ENCODE assay signal across 8 cellular contexts in the genomic region with DNA sequence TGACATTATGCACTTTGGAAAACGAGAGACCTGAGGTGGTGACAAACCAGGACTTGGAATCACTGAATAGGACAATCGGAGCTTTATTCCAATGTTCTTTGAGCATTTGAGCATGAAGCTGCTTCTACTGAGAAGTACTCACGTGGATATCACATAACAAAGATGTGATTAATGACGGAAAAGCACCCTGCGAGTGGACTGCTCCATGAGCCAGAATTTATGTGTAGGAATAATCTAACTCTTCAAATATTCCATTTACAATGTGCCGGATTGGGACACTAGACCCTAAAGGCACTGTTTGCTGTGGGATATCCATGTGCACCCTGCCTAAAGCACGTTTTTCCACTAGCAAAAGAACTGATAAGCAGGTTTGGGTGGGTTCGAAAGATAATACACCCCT. TPM values are rescaled to one million over a fixed set of nuclear protein-coding genes. Genes with fewer than 3 reads are reported as not detected.
DNase-seq lines count a peak whose midpoint lies in the region; ATAC-seq, FAIRE-seq and TF ChIP-seq lines count a peak whose summit lies in the region.

No MANE protein-coding gene starts in this region.

- intact Hi-C loops in adrenal gland (cut with DNase I) = loop anchor here (5.0 to 10.0 kb wide), 3 partner anchors 134 to 189 kb away; a partner anchor contains a TSS
- intact Hi-C loops in HepG2 (cut with micrococcal nuclease; ENCODE audit: unreplicated experiment) = loop anchor here (1.0 to 5.0 kb wide), 5 partner anchors 49 to 187 kb away; a partner anchor contains a TSS
- intact Hi-C loops in thyroid gland (cut with DNase I) = loop anchor here (5.0 kb wide), 1 partner anchor 186 kb away; no protein-coding TSS in a partner anchor

- TF ChIP-seq RAD21 in HepG2 (CRISPR knock-in tag; IDR thresholded peaks at IDR 0.05) = no peak

- peaks cover 8% of the 10 kb centered on the region for H3K27me3 Mint-ChIP-seq in activated naive CD4-positive, alpha-beta T cell treated with anti-CD3 and anti-CD28 coated beads, Interleukin-2, amount 10 ng/mL, durations not matched to agents 7 days and 5 days

- H2AFZ ChIP-seq in HepG2 (ENCODE audit: low read length) = no peak overlapping the region

- peaks cover 40% of the 10 kb centered on the region for H3K4me1 Mint-ChIP-seq in activated naive CD4-positive, alpha-beta T cell treated with anti-CD3 and anti-CD28 coated beads, Interleukin-2, amount 10 ng/mL, durations not matched to agents 7 days and 5 days

- TF ChIP-seq CTCF in adrenal gland (IDR thresholded peaks at IDR 0.05) (no peak), HepG2 (CRISPR knock-in tag; IDR thresholded peaks at IDR 0.05) (no peak), thyroid gland (IDR thresholded peaks at IDR 0.05) (no peak)

- H3K9me3 ChIP-seq in adrenal gland (replicated peaks in 1 of 3) (no peaks in the 10 kb centered on the region), HepG2 (ENCODE audit: low read length) (peaks cover 4% of the 10 kb centered on the region; the same call in 1 of the 2 replicates), thyroid gland (no peaks in the 10 kb centered on the region)

- ATAC-seq in activated naive CD4-positive, alpha-beta T cell treated with anti-CD3 and anti-CD28 coated beads, Interleukin-2, amount 50 U/mL, for 72 hours = no peak
- ATAC-seq in HepG2 = no peak
- no peak for ATAC-seq in GM21447 (IDR thresholded peaks at IDR 0.05; ENCODE audit: unreplicated experiment)
- no peak for ATAC-seq in HG02981 (IDR thresholded peaks at IDR 0.05; ENCODE audit: unreplicated experiment)

- POLR2A ChIA-PET in HepG2 (lab: Yijun Ruan, JAX) = interaction anchor here (0.8 to 2.6 kb wide), 11 partner anchors 16 to 212 kb away, joined by 3 to 11 read pairs (median 3); a partner anchor contains a TSS

- H3K9ac ChIP-seq in HepG2 (ENCODE audit: insufficient read depth, low read depth, low read length) = peak overlapping the region; percentile 87

- no peak for DNase-seq in activated naive CD4-positive, alpha-beta T cell treated with anti-CD3 and anti-CD28 coated beads, Interleukin-2, amount 10 ng/mL, durations not matched to agents 7 days and 5 days
- DNase-seq in activated naive CD4-positive, alpha-beta T cell treated with anti-CD3 and anti-CD28 coated beads, Interleukin-2, amount 50 U/mL, for 72 hours (ENCODE audit: low spot score in 2 of 2) = no peak
- DNase-seq in adrenal gland (peak in 4 of 7 donors; percentile 28 to 61 (median 48)), HepG2 (ENCODE audit: low spot score) (no peak), thyroid gland (no peak), NCI-H524 (lab: John Stamatoyannopoulos, UW) (no peak)

- WGBS in adrenal gland, 4 donors = 31 to 41% (median 39%) methylated on average over 8 of the region's 8 CpGs
- WGBS in HepG2 (ENCODE audit: low lambda C conversion rate) = 45% methylated on average over 8 of the region's 8 CpGs
- 42 to 44% methylated on average over 8 of the region's 8 CpGs for WGBS in thyroid gland, 2 donors

- TF ChIP-seq EP300 in HepG2 (IDR thresholded peaks at IDR 0.05; ENCODE audit: low read depth in 2 of 2, low read length in 2 of 2) (no peak), HepG2 (CRISPR knock-in tag; IDR thresholded peaks at IDR 0.05; ENCODE audit: borderline replicate concordance) (no peak)

- H3K4me2 ChIP-seq in HepG2 (ENCODE audit: low read depth, low read length) = peak overlapping the region; percentile 83

- no TSS peak for BruUV-seq in HepG2 (replicated peaks; lab: Mats Ljungman, UMichigan)

- H3K9me3 Mint-ChIP-seq in activated naive CD4-positive, alpha-beta T cell treated with anti-CD3 and anti-CD28 coated beads, Interleukin-2, amount 10 ng/mL, durations not matched to agents 7 days and 5 days = peaks cover 7% of the 10 kb centered on the region
- H3K9me3 Mint-ChIP-seq in activated naive CD4-positive, alpha-beta T cell treated with anti-CD3 and anti-CD28 coated beads, Interleukin-2, amount 50 U/mL, for 72 hours = peaks cover 5 to 7% of the 10 kb centered on the region in 2 donors

- H3K27me3 ChIP-seq in adrenal gland = no peaks in the 10 kb centered on the region
- no peaks in the 10 kb centered on the region; a peak in 1 of 5 replicates for H3K27me3 ChIP-seq in HepG2 (ENCODE audit: control insufficient read depth in 1 of 2, insufficient read depth in 2 of 2, low read length in 2 of 2)
- H3K27me3 ChIP-seq in thyroid gland = no peaks in the 10 kb centered on the region

- H3K4me3 Mint-ChIP-seq in activated naive CD4-positive, alpha-beta T cell treated with anti-CD3 and anti-CD28 coated beads, Interleukin-2, amount 10 ng/mL, durations not matched to agents 7 days and 5 days = peak overlapping the region; percentile 83

- FAIRE-seq in HepG2 (lab: Jason Lieb, UNC) = peak; percentile 21

- CTCF ChIA-PET in activated naive CD4-positive, alpha-beta T cell treated with anti-CD3 and anti-CD28 coated beads, Interleukin-2, amount 10 ng/mL, durations not matched to agents 7 days and 5 days (lab: Charles Lee) = interaction anchor here (0.6 to 2.8 kb wide), 15 partner anchors 9 to 186 kb away, joined by 3 to 45 read pairs (median 5); no protein-coding TSS in a partner anchor
- CTCF ChIA-PET in HepG2 (lab: Yijun Ruan, JAX; ENCODE audit: low intra/inter-chr PET ratio, low total read pairs) = interaction anchor here (2.8 kb wide), 1 partner anchor 187 kb away, joined by 21 read pairs; no protein-coding TSS in a partner anchor

- H3K36me3 Mint-ChIP-seq in activated naive CD4-positive, alpha-beta T cell treated with anti-CD3 and anti-CD28 coated beads, Interleukin-2, amount 10 ng/mL, durations not matched to agents 7 days and 5 days = peaks cover 12% of the 10 kb centered on the region
- H3K36me3 Mint-ChIP-seq in activated naive CD4-positive, alpha-beta T cell treated with anti-CD3 and anti-CD28 coated beads, Interleukin-2, amount 50 U/mL, for 72 hours = peaks cover 24 to 26% of the 10 kb centered on the region in 2 donors

- peak overlapping the region in 1 of 4 donors; percentile 99 for H3K4me3 ChIP-seq in adrenal gland
- peak overlapping the region in 2 of 3 experiments; percentile 76 to 90; a peak in 4 of 6 replicates for H3K4me3 ChIP-seq in HepG2 (replicated peaks in 1 of 3; ENCODE audit: insufficient read depth in 1 of 3, low read depth in 2 of 3, low read length in 3 of 3)
- H3K4me3 ChIP-seq in thyroid gland (replicated peaks in 1 of 3) = no peak overlapping the region

- in situ Hi-C loops in HepG2 (cut with HindIII; ENCODE audit: extremely low pct_ligation_motif_present, low pct_unique_long_range_greater_than_20kb) = no loop called here

- no peaks in the 10 kb centered on the region for H4K20me1 ChIP-seq in HepG2 (ENCODE audit: insufficient read depth, low read length)

- H3K27ac ChIP-seq in adrenal gland (peak overlapping the region; percentile 90 to 100 (median 99)), HepG2 (ENCODE audit: extremely low read length, insufficient read depth, low read length) (peak overlapping the region; percentile 92), thyroid gland (peak overlapping the region; percentile 96 to 100 (median 97))

- TF ChIP-seq POLR2A in adrenal gland (IDR thresholded peaks at IDR 0.05) (peak in 1 of 2 donors; percentile 46), HepG2 (IDR thresholded peaks at IDR 0.05; ENCODE audit: insufficient read depth in 1 of 2, low read depth in 2 of 2, low read length in 2 of 2) (no peak), thyroid gland (IDR thresholded peaks at IDR 0.05) (peak in 1 of 2 donors; percentile 31)

- H3K4me1 ChIP-seq in adrenal gland (replicated peaks in 1 of 2) (peaks cover 15 to 23% of the 10 kb centered on the region in 2 donors), HepG2 (ENCODE audit: insufficient read depth, low read length) (peaks cover 21% of the 10 kb centered on the region), thyroid gland (peaks cover 10 to 25% of the 10 kb centered on the region in 2 donors)

- H3K27ac Mint-ChIP-seq in activated naive CD4-positive, alpha-beta T cell treated with anti-CD3 and anti-CD28 coated beads, Interleukin-2, amount 10 ng/mL, durations not matched to agents 7 days and 5 days = peak overlapping the region; percentile 96
- peak overlapping the region in 1 of 2 donors; percentile 96 for H3K27ac Mint-ChIP-seq in activated naive CD4-positive, alpha-beta T cell treated with anti-CD3 and anti-CD28 coated beads, Interleukin-2, amount 50 U/mL, for 72 hours

- peaks cover 32% of the 10 kb centered on the region for H3K79me2 ChIP-seq in HepG2 (ENCODE audit: insufficient read depth, low read length)

- H3K36me3 ChIP-seq in adrenal gland (replicated peaks in 1 of 2) (no peaks in the 10 kb centered on the region), HepG2 (replicated peaks in 1 of 2; ENCODE audit: control insufficient read depth in 1 of 2, insufficient read depth in 2 of 2, low read length in 2 of 2) (no peaks in the 10 kb centered on the region), thyroid gland (no peaks in the 10 kb centered on the region)

RNA-seq across cellular contexts. Expression of a gene that starts 0.9 kb away (rescaled TPM):
- 10 to 100 TPM; 37.4 to 64.8 TPM for total RNA-seq in activated naive CD4-positive, alpha-beta T cell treated with anti-CD3 and anti-CD28 coated beads, Interleukin-2, amount 50 U/mL, for 72 hours
- total RNA-seq in adrenal gland = 100 to 1,000 TPM in 5 of 8 donors, 10 to 100 TPM in 3; 36.4 to 374 (median 118) TPM
- polyA plus RNA-seq in adrenal gland = 100 to 1,000 TPM in 1 of 3 donors, 10 to 100 TPM in 2; 24.5 to 108 (median 32.2) TPM
- total RNA-seq in HepG2 (2016; rRNA removed; fragmentation: Illumina TruSeq; extraction: Trizol) = 46.6 and 69.1 TPM in 2 replicates
- total RNA-seq in HepG2 (2016; cell fraction: cytosol; rRNA removed; fragmentation: Illumina TruSeq; extraction: Trizol; ENCODE audit: low read depth) = 75.4 and 77.4 TPM in 2 replicates
- 45.6 and 69.2 TPM in 2 replicates for total RNA-seq in HepG2 (2016; cell fraction: insoluble cytoplasmic fraction; rRNA removed; fragmentation: Illumina TruSeq; extraction: Trizol)
- 44.8 and 48.7 TPM in 2 replicates for total RNA-seq in HepG2 (2016; cell fraction: membrane; rRNA removed; fragmentation: Illumina TruSeq; extraction: Trizol)
- 37.1 and 40.3 TPM in 2 replicates for total RNA-seq in HepG2 (2016; cell fraction: nucleus; rRNA removed; fragmentation: Illumina TruSeq; extraction: Trizol)
- 33.8 and 45.7 TPM in 2 replicates for polyA plus RNA-seq in HepG2 (2011; rRNA removed)
- polyA plus RNA-seq in HepG2 (2011; cell fraction: cytosol; rRNA removed) = 38.7 and 54.1 TPM in 2 replicates
- polyA plus RNA-seq in HepG2 (2011; cell fraction: nucleus; rRNA removed) = 18.4 and 20.7 TPM in 2 replicates
- polyA plus RNA-seq in HepG2 (2012) = 38.8 and 40.2 TPM in 2 replicates
- 2.3 and 2.6 TPM in 2 replicates for polyA plus RNA-seq in HepG2 (2016; cell fraction: cytosol; fragmentation: Illumina TruSeq; extraction: Trizol; ENCODE audit: low read depth)
- 45.8 and 48.8 TPM in 2 replicates for polyA plus RNA-seq in HepG2 (2016; cell fraction: insoluble cytoplasmic fraction; fragmentation: Illumina TruSeq; extraction: Trizol; ENCODE audit: low read depth)
- polyA plus RNA-seq in HepG2 (2016; cell fraction: membrane; fragmentation: Illumina TruSeq; extraction: Trizol; ENCODE audit: low read depth) = 11.5 and 13.5 TPM in 2 replicates
- 29.0 and 30.6 TPM in 2 replicates for polyA plus RNA-seq in HepG2 (2016; cell fraction: nucleus; fragmentation: Illumina TruSeq; extraction: Trizol; ENCODE audit: insufficient read depth, low read depth)
- 16.0 and 66.0 TPM in 2 replicates for polyA minus RNA-seq in HepG2 (2011; rRNA and poly(A)+ RNA removed; ENCODE audit: low replicate concordance)
- 50.3 and 55.0 TPM in 2 replicates for polyA minus RNA-seq in HepG2 (2011; cell fraction: cytosol; rRNA and poly(A)+ RNA removed)
- polyA minus RNA-seq in HepG2 (2011; cell fraction: nucleus; rRNA and poly(A)+ RNA removed) = 53.4 and 59.3 TPM in 2 replicates
- total RNA-seq in thyroid gland = 10 to 100 TPM; 24.2 to 34.5 (median 26.4) TPM

RNA-seq across cellular contexts. Expression of a gene that starts 48.1 kb away (rescaled TPM):
- 10 to 100 TPM; 10.7 to 15.7 TPM for total RNA-seq in activated naive CD4-positive, alpha-beta T cell treated with anti-CD3 and anti-CD28 coated beads, Interleukin-2, amount 50 U/mL, for 72 hours
- total RNA-seq in adrenal gland (100 to 1,000 TPM; 116 to 357 (median 151) TPM), HepG2 (2016; rRNA removed; fragmentation: Illumina TruSeq; extraction: Trizol) (6.9 and 10.1 TPM in 2 replicates), thyroid gland (10 to 100 TPM; 67.8 to 84.3 (median 74.0) TPM)
- polyA plus RNA-seq in adrenal gland (100 to 1,000 TPM in 1 of 3 donors, 10 to 100 TPM in 2; 41.5 to 307 (median 50.4) TPM), HepG2 (2011; rRNA removed) (8.4 TPM in 2 replicates)
- 2.9 and 3.5 TPM in 2 replicates for total RNA-seq in HepG2 (2016; cell fraction: cytosol; rRNA removed; fragmentation: Illumina TruSeq; extraction: Trizol; ENCODE audit: low read depth)
- 7.6 and 9.8 TPM in 2 replicates for total RNA-seq in HepG2 (2016; cell fraction: insoluble cytoplasmic fraction; rRNA removed; fragmentation: Illumina TruSeq; extraction: Trizol)
- 9.4 and 10.1 TPM in 2 replicates for total RNA-seq in HepG2 (2016; cell fraction: membrane; rRNA removed; fragmentation: Illumina TruSeq; extraction: Trizol)
- total RNA-seq in HepG2 (2016; cell fraction: nucleus; rRNA removed; fragmentation: Illumina TruSeq; extraction: Trizol) = 4.8 and 5.8 TPM in 2 replicates
- polyA plus RNA-seq in HepG2 (2011; cell fraction: cytosol; rRNA removed) = 6.0 and 8.1 TPM in 2 replicates
- polyA plus RNA-seq in HepG2 (2011; cell fraction: nucleus; rRNA removed) = 2.7 and 3.6 TPM in 2 replicates
- 7.8 and 8.1 TPM in 2 replicates for polyA plus RNA-seq in HepG2 (2012)
- 3.6 and 3.7 TPM in 2 replicates for polyA plus RNA-seq in HepG2 (2016; cell fraction: cytosol; fragmentation: Illumina TruSeq; extraction: Trizol; ENCODE audit: low read depth)
- polyA plus RNA-seq in HepG2 (2016; cell fraction: insoluble cytoplasmic fraction; fragmentation: Illumina TruSeq; extraction: Trizol; ENCODE audit: low read depth) = 9.2 and 9.4 TPM in 2 replicates
- polyA plus RNA-seq in HepG2 (2016; cell fraction: membrane; fragmentation: Illumina TruSeq; extraction: Trizol; ENCODE audit: low read depth) = 6.7 and 7.3 TPM in 2 replicates
- polyA plus RNA-seq in HepG2 (2016; cell fraction: nucleus; fragmentation: Illumina TruSeq; extraction: Trizol; ENCODE audit: insufficient read depth, low read depth) = 5.8 and 6.1 TPM in 2 replicates
- polyA minus RNA-seq in HepG2 (2011; rRNA and poly(A)+ RNA removed; ENCODE audit: low replicate concordance) = 5.8 and 9.0 TPM in 2 replicates
- polyA minus RNA-seq in HepG2 (2011; cell fraction: cytosol; rRNA and poly(A)+ RNA removed) = 5.5 and 6.2 TPM in 2 replicates
- polyA minus RNA-seq in HepG2 (2011; cell fraction: nucleus; rRNA and poly(A)+ RNA removed) = 13.5 and 13.8 TPM in 2 replicates

Comparison
In these comparisons a context has a peak if more than half of its experiments do, and no peak if none do; other contexts are left out.
1. DNase-seq: peak in adrenal gland (4 of 7); none in activated naive CD4-positive, alpha-beta T cell treated with anti-CD3 and anti-CD28 coated beads, Interleukin-2, amount 10 ng/mL, durations not matched to agents 7 days and 5 days (single experiment), activated naive CD4-positive, alpha-beta T cell treated with anti-CD3 and anti-CD28 coated beads, Interleukin-2, amount 50 U/mL, for 72 hours (0 of 2), HepG2 (single experiment), thyroid gland (0 of 2) and NCI-H524 (0 of 2).
2. H3K4me3 ChIP-seq: peak in HepG2 (2 of 3); none in thyroid gland (0 of 3).
3. Peak in every context shown above with its lines, with median percentiles within 50 percentile points of each other: H3K27ac ChIP-seq.